Comparison of ENCODE assay signal across 9 cellular contexts in genomic region chr1:109793486-109794318, GRCh38. TPM values are rescaled to one million over a fixed set of nuclear protein-coding genes. Genes with fewer than 3 reads are reported as not detected.
DNase-seq lines count a peak whose midpoint lies in the region; ATAC-seq and TF ChIP-seq lines count a peak whose summit lies in the region.
"Had no signal": no experiment of that assay in that cellular context is flagged by ENCODE, and none has a peak within 500 bp of the region (broad histone marks: within the 10 kb centered on the region; RNA-seq: fewer than 3 reads in every experiment).

No MANE protein-coding gene starts in this region.

- no peak overlapping the region for H2AFZ ChIP-seq in osteoblast (ENCODE audit: low read length)

- ATAC-seq in activated CD8-positive, alpha-beta memory T cell treated with anti-CD3 and anti-CD28 coated beads, Interleukin-2, amount 10 ng/mL, durations not matched to agents 7 days and 5 days: no peak
- ATAC-seq in stimulated activated memory B cell treated with anti-CD40 and anti-IgM and Interleukin-4, amounts not matched to agents 10 μg/mL and 1 μg/mL and 100 μg/mL, for 72 hours: no peak
- no peak for ATAC-seq in HG03432 (IDR thresholded peaks at IDR 0.05; ENCODE audit: unreplicated experiment)

- CTCF ChIA-PET in activated CD8-positive, alpha-beta memory T cell treated with anti-CD3 and anti-CD28 coated beads, Interleukin-2, amount 10 ng/mL, durations not matched to agents 7 days and 5 days (lab: Charles Lee): interaction anchor here (1.1 to 7.2 kb wide), 4 partner anchors 10 to 153 kb away, joined by 3 to 111 read pairs (median 6); no protein-coding TSS in a partner anchor

- peaks cover 90% of the 10 kb centered on the region for H3K4me1 Mint-ChIP-seq in activated CD8-positive, alpha-beta memory T cell treated with anti-CD3 and anti-CD28 coated beads, Interleukin-2, amount 10 ng/mL, durations not matched to agents 7 days and 5 days
- H3K4me1 Mint-ChIP-seq in stimulated activated memory B cell treated with anti-CD40 and anti-IgM and Interleukin-4, amounts not matched to agents 10 μg/mL and 1 μg/mL and 100 μg/mL, for 72 hours: peaks cover 22% of the 10 kb centered on the region

- peaks cover 50% of the 10 kb centered on the region for H3K4me1 ChIP-seq in osteoblast (ENCODE audit: insufficient read depth, low read length)

- H3K79me2 ChIP-seq in osteoblast (ENCODE audit: insufficient read depth, low read length): no peaks in the 10 kb centered on the region

- no peaks in the 10 kb centered on the region for H3K27me3 Mint-ChIP-seq in activated CD8-positive, alpha-beta memory T cell treated with anti-CD3 and anti-CD28 coated beads, Interleukin-2, amount 10 ng/mL, durations not matched to agents 7 days and 5 days
- H3K27me3 Mint-ChIP-seq in stimulated activated memory B cell treated with anti-CD40 and anti-IgM and Interleukin-4, amounts not matched to agents 10 μg/mL and 1 μg/mL and 100 μg/mL, for 72 hours: peaks cover 17% of the 10 kb centered on the region

- TF ChIP-seq CTCF in osteoblast (IDR thresholded peaks at IDR 0.05; ENCODE audit: extremely low read depth, low read depth, low read length): no peak

- H3K9me3 ChIP-seq in osteoblast (ENCODE audit: low read depth, low read length): no peaks in the 10 kb centered on the region

- no peak overlapping the region for H3K4me3 ChIP-seq in osteoblast (ENCODE audit: insufficient read depth, low read length)

- no peaks in the 10 kb centered on the region for H3K9me3 Mint-ChIP-seq in activated CD8-positive, alpha-beta memory T cell treated with anti-CD3 and anti-CD28 coated beads, Interleukin-2, amount 10 ng/mL, durations not matched to agents 7 days and 5 days (ENCODE audit: low read depth)
- H3K9me3 Mint-ChIP-seq in stimulated activated memory B cell treated with anti-CD40 and anti-IgM and Interleukin-4, amounts not matched to agents 10 μg/mL and 1 μg/mL and 100 μg/mL, for 72 hours: no peaks in the 10 kb centered on the region

- no peaks in the 10 kb centered on the region for H4K20me1 ChIP-seq in osteoblast (ENCODE audit: insufficient read depth, low read length)

- no peaks in the 10 kb centered on the region for H3K36me3 ChIP-seq in osteoblast (ENCODE audit: insufficient read depth, low read length)

- peak overlapping the region; percentile 69 for H3K27ac Mint-ChIP-seq in activated CD8-positive, alpha-beta memory T cell treated with anti-CD3 and anti-CD28 coated beads, Interleukin-2, amount 10 ng/mL, durations not matched to agents 7 days and 5 days
- no peak overlapping the region for H3K27ac Mint-ChIP-seq in stimulated activated memory B cell treated with anti-CD40 and anti-IgM and Interleukin-4, amounts not matched to agents 10 μg/mL and 1 μg/mL and 100 μg/mL, for 72 hours

- no peak overlapping the region for H3K4me3 Mint-ChIP-seq in activated CD8-positive, alpha-beta memory T cell treated with anti-CD3 and anti-CD28 coated beads, Interleukin-2, amount 10 ng/mL, durations not matched to agents 7 days and 5 days
- H3K4me3 Mint-ChIP-seq in stimulated activated memory B cell treated with anti-CD40 and anti-IgM and Interleukin-4, amounts not matched to agents 10 μg/mL and 1 μg/mL and 100 μg/mL, for 72 hours: no peak overlapping the region

- peak; percentile 52 for DNase-seq in H4 (ENCODE audit: low spot score)
- peak; percentile 10 for DNase-seq in NCI-H2171 (lab: John Stamatoyannopoulos, UW)
- peak; percentile 46 for DNase-seq in activated CD8-positive, alpha-beta memory T cell treated with anti-CD3 and anti-CD28 coated beads, Interleukin-2, amount 10 ng/mL, durations not matched to agents 7 days and 5 days
- DNase-seq in fibroblast of peridontal ligament (ENCODE audit: extremely low read depth): peak; percentile 68
- DNase-seq in osteoblast (ENCODE audit: insufficient read length, low spot score, missing footprints): peak; percentile 90
- DNase-seq in C1 segment of cervical spinal cord (lab: John Stamatoyannopoulos, UW): no peak

- no peaks in the 10 kb centered on the region for H3K27me3 ChIP-seq in osteoblast (ENCODE audit: insufficient read depth, low read length)

- peak overlapping the region; percentile 61 for H3K27ac ChIP-seq in osteoblast (ENCODE audit: low read depth, low read length)

- H3K36me3 Mint-ChIP-seq in activated CD8-positive, alpha-beta memory T cell treated with anti-CD3 and anti-CD28 coated beads, Interleukin-2, amount 10 ng/mL, durations not matched to agents 7 days and 5 days: peaks cover 3% of the 10 kb centered on the region
- no peaks in the 10 kb centered on the region for H3K36me3 Mint-ChIP-seq in stimulated activated memory B cell treated with anti-CD40 and anti-IgM and Interleukin-4, amounts not matched to agents 10 μg/mL and 1 μg/mL and 100 μg/mL, for 72 hours

- H3K4me2 ChIP-seq in osteoblast (ENCODE audit: insufficient read depth, low read length): peak overlapping the region; percentile 6

RNA-seq across cellular contexts. Expression of gene EPS8L3, which starts 30.0 kb away (rescaled TPM):
- total RNA-seq in H4 (2014; rRNA removed; shearing (Covaris generic)): not detected in 2 replicates
- not detected for total RNA-seq in activated CD8-positive, alpha-beta memory T cell treated with anti-CD3 and anti-CD28 coated beads, Interleukin-2, amount 10 ng/mL, durations not matched to agents 7 days and 5 days
- total RNA-seq in osteoblast: not detected in 2 replicates
- total RNA-seq: T-helper 1 cell treated with Interleukin-12 subunit alpha and Interleukin-12 subunit beta and Interleukin-4 antibody, amounts not matched to agents 30 ng/mL and 1 ng/mL, for 36 hours had no signal

RNA-seq across cellular contexts. Expression of gene GSTM3, which starts 52.9 kb away (rescaled TPM):
- 228 and 275 TPM in 2 replicates for total RNA-seq in H4 (2014; rRNA removed; shearing (Covaris generic))
- total RNA-seq in activated CD8-positive, alpha-beta memory T cell treated with anti-CD3 and anti-CD28 coated beads, Interleukin-2, amount 10 ng/mL, durations not matched to agents 7 days and 5 days: 1 to 10 TPM; 2.1 to 3.2 TPM
- total RNA-seq in osteoblast: 49.9 and 50.1 TPM in 2 replicates

Comparison
In these comparisons a context has a peak if more than half of its experiments do, and no peak if none do; other contexts are left out.
1. DNase-seq: peak in H4 (single experiment), NCI-H2171 (single experiment), activated CD8-positive, alpha-beta memory T cell treated with anti-CD3 and anti-CD28 coated beads, Interleukin-2, amount 10 ng/mL, durations not matched to agents 7 days and 5 days (single experiment), fibroblast of peridontal ligament (single experiment) and osteoblast (single experiment); none in C1 segment of cervical spinal cord (0 of 14).
2. RNA of gene GSTM3, which starts 52.9 kb away (total RNA-seq): 228 to 275 TPM in H4 and 49.9 to 50.1 TPM in osteoblast; 2.1 to 3.2 TPM in activated CD8-positive, alpha-beta memory T cell treated with anti-CD3 and anti-CD28 coated beads, Interleukin-2, amount 10 ng/mL, durations not matched to agents 7 days and 5 days; every median in the first group is over 10 times any median in the second.